8 cellular contexts compared by ENCODE assay signal in the genomic region with DNA sequence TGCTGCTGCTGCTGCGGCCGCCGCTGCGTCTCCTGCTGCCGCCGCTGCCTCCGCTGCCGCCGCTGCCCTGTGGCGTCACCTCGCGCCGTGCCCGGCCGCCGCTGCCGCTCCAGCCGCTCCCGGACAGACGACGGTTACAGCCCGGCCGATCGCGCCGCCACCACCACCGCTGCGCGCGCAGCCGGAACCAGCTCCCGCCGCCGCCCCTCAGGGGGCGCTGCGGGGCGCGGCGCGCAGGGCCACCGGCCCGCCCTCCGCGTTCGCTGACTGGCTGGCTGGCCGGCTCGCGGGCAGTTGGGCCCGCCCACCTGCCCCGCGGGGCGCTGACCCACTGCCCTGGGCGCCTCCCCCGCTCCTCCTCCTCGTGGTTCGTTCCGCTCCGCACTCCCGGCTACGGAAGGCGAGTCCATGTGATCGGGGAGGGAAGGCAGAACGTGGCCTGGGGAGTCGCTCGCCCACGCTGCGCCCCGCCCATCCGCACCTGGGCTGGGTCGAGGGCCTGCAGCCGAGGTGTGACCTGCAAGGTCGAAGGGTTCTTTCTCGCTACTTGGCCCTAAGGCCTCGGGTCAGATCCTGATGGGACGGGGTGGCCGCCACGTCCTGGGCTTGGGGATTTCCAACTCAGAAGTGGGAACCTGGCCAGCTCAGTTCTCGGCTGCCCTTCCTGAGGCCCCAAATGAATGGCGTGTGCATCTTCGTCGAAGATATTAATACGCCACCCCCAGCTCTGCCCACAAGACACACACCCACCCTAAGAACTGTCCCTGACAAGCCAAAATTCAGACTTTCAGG. TPM values are rescaled to one million over a fixed set of nuclear protein-coding genes. Genes with fewer than 3 reads are reported as not detected.
A peak's percentile ranks its signal among the peaks of the same experiment; 100 is the strongest.
DNase-seq lines count a peak whose midpoint lies in the region; FAIRE-seq and TF ChIP-seq lines count a peak whose summit lies in the region.

A gene (minus strand): TSS at position 185 of the 792 bp plus-strand sequence. CDS start 19,303 bp downstream, outside the sequence.

- DNase-seq in H4 (ENCODE audit: low spot score) = peak; percentile 95
- peak; percentile 96 for DNase-seq in LoVo (ENCODE audit: low spot score)
- peak; percentile 73 for DNase-seq in activated gamma-delta T cell treated with Interleukin-2 at 50 U/mL for 16 hours
- peak; percentile 96 for DNase-seq in fibroblast of villous mesenchyme (ENCODE audit: low read depth)

- TF ChIP-seq CTCF in fibroblast of villous mesenchyme (IDR thresholded peaks at IDR 0.05; ENCODE audit: insufficient read depth, low read depth, low read length) (peak; percentile 34), neural cell (IDR thresholded peaks at IDR 0.05; ENCODE audit: poor library complexity, severe bottlenecking) (peak; percentile 93)

- H3K27ac ChIP-seq in neural cell (ENCODE audit: low read length) (peak within 1 kb of the TSS; percentile 80), stomach smooth muscle (ENCODE audit: low read length) (peak within 1 kb of the TSS; percentile 70)

- TF ChIP-seq EP300 in neural cell (conservative IDR thresholded peaks at IDR 0.05; ENCODE audit: poor library complexity, severe bottlenecking) = peak; percentile 41

- peaks cover 3% of the 10 kb centered on the region for H4K20me1 ChIP-seq in neural cell (ENCODE audit: insufficient read depth)

- no peaks in the 10 kb centered on the region for H3K9me3 ChIP-seq in neural cell (ENCODE audit: low read length)
- H3K9me3 ChIP-seq in stomach smooth muscle (ENCODE audit: control insufficient read depth in 2 of 2, low read length in 2 of 2) = no peaks in the 10 kb centered on the region

- H3K9ac ChIP-seq in neural cell (ENCODE audit: low read length) = peak within 1 kb of the TSS; percentile 82
- H3K9ac ChIP-seq in stomach smooth muscle (ENCODE audit: low read length in 2 of 2) = peak within 1 kb of the TSS; percentile 90 to 94

- H3K4me3 ChIP-seq in fibroblast of villous mesenchyme (ENCODE audit: low read depth, low read length) = peak within 1 kb of the TSS; percentile 90
- H3K4me3 ChIP-seq in neural cell (ENCODE audit: low read length) = peak within 1 kb of the TSS; percentile 78
- H3K4me3 ChIP-seq in stomach smooth muscle (ENCODE audit: low read length in 2 of 2) = peak within 1 kb of the TSS; percentile 87 to 93

- H3F3A ChIP-seq in neural cell (ENCODE audit: insufficient read depth, low read length, poor library complexity, severe bottlenecking) = no peaks in the 10 kb centered on the region

- FAIRE-seq in G401.6 (lab: Jason Lieb, UNC) = peak; percentile 82

- H3K9me2 ChIP-seq in neural cell (ENCODE audit: insufficient read depth, low read length) = no peaks in the 10 kb centered on the region

- peak within 1 kb of the TSS; percentile 85 for H3K4me2 ChIP-seq in neural cell (ENCODE audit: low read length)

- H2AFZ ChIP-seq in neural cell (ENCODE audit: low read depth, low read length) = peak within 1 kb of the TSS; percentile 73

- H3K4me1 ChIP-seq in stomach smooth muscle (ENCODE audit: control insufficient read depth, insufficient read depth, low read length) = peaks cover 26% of the 10 kb centered on the region

- no peaks in the 10 kb centered on the region for H3K36me3 ChIP-seq in neural cell (ENCODE audit: insufficient read depth, low read length)
- H3K36me3 ChIP-seq in stomach smooth muscle (ENCODE audit: control insufficient read depth in 2 of 2, insufficient read depth in 2 of 2, low read length in 2 of 2) = no peaks in the 10 kb centered on the region

- TF ChIP-seq POLR2A in Raji (IDR thresholded peaks at IDR 0.05; ENCODE audit: insufficient read depth, low read depth, low read length) = peak; percentile 79

- H3K79me2 ChIP-seq in neural cell (replicated peaks; ENCODE audit: insufficient read depth, low read length) = peaks cover 40% of the 10 kb centered on the region

- peak; percentile 21 for TF ChIP-seq RAD21 in neural cell (conservative IDR thresholded peaks at IDR 0.05)

- H3K27me3 ChIP-seq in neural cell (ENCODE audit: insufficient read depth, low read depth, low read length) (no peaks in the 10 kb centered on the region), stomach smooth muscle (ENCODE audit: control insufficient read depth in 1 of 2, insufficient read depth in 2 of 2, low read length in 2 of 2) (no peaks in the 10 kb centered on the region)

TF ChIP-seq in neural cell, 6 proteins besides CTCF, POLR2A, EP300 and RAD21:
- TF ChIP-seq, protein P1, sequence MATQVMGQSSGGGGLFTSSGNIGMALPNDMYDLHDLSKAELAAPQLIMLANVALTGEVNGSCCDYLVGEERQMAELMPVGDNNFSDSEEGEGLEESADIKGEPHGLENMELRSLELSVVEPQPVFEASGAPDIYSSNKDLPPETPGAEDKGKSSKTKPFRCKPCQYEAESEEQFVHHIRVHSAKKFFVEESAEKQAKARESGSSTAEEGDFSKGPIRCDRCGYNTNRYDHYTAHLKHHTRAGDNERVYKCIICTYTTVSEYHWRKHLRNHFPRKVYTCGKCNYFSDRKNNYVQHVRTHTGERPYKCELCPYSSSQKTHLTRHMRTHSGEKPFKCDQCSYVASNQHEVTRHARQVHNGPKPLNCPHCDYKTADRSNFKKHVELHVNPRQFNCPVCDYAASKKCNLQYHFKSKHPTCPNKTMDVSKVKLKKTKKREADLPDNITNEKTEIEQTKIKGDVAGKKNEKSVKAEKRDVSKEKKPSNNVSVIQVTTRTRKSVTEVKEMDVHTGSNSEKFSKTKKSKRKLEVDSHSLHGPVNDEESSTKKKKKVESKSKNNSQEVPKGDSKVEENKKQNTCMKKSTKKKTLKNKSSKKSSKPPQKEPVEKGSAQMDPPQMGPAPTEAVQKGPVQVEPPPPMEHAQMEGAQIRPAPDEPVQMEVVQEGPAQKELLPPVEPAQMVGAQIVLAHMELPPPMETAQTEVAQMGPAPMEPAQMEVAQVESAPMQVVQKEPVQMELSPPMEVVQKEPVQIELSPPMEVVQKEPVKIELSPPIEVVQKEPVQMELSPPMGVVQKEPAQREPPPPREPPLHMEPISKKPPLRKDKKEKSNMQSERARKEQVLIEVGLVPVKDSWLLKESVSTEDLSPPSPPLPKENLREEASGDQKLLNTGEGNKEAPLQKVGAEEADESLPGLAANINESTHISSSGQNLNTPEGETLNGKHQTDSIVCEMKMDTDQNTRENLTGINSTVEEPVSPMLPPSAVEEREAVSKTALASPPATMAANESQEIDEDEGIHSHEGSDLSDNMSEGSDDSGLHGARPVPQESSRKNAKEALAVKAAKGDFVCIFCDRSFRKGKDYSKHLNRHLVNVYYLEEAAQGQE (IDR thresholded peaks at IDR 0.05; ENCODE audit: borderline replicate concordance) = no peak
- peak; percentile 57 for TF ChIP-seq SMC3 (conservative IDR thresholded peaks at IDR 0.05; ENCODE audit: poor library complexity)
- no peak for TF ChIP-seq TAF1 (IDR thresholded peaks at IDR 0.05; ENCODE audit: low read depth)
- peak; percentile 94 for TF ChIP-seq POLR2AphosphoS5 (IDR thresholded peaks at IDR 0.05)
- no peak for TF ChIP-seq EZH2 (IDR thresholded peaks at IDR 0.05; ENCODE audit: borderline replicate concordance, insufficient read depth, low read length, poor library complexity, severe bottlenecking)
- TF ChIP-seq MXI1 (conservative IDR thresholded peaks at IDR 0.05; ENCODE audit: poor library complexity, severe bottlenecking) = peak; percentile 65
TF ChIP-seq in neural cell: peak in this region for 3.

RNA-seq across cellular contexts. Expression of the gene that starts here (rescaled TPM):
- total RNA-seq in H4 (2014; rRNA removed; shearing (Covaris generic)) = 303 and 310 TPM in 2 replicates
- total RNA-seq in fibroblast of villous mesenchyme = 388 and 503 TPM in 2 replicates
- polyA plus RNA-seq in neural cell = 177 and 250 TPM in 2 replicates
- polyA minus RNA-seq in neural cell = 417 and 474 TPM in 2 replicates

Comparison
In these comparisons a context has a peak if more than half of its experiments do, and no peak if none do; other contexts are left out.
1. Peak in every context shown above with its lines: DNase-seq, H3K4me3 ChIP-seq and H3K27ac ChIP-seq.